ENCODE assay signal across 23 cellular contexts in genomic region chr7:101487753-101488152, GRCh38.
"Had no signal": no experiment of that assay in that cellular context is flagged by ENCODE, and none has a peak within 500 bp of the region (broad histone marks: within the 10 kb centered on the region; RNA-seq: fewer than 3 reads in every experiment).

No MANE protein-coding gene starts in this region.

- H2AFZ ChIP-seq: parathyroid adenoma had no signal

- H3K36me3 ChIP-seq: esophagus squamous epithelium, gastroesophageal sphincter, right lobe of liver, tibial artery, upper lobe of right lung, vagina had no signal

- H3K4me1 Mint-ChIP-seq: immature natural killer cell; naive thymus-derived CD4-positive, alpha-beta T cell; stimulated activated memory B cell treated with anti-CD40 and anti-IgM and Interleukin-4, amounts not matched to agents 10 μg/mL and 1 μg/mL and 100 μg/mL, for 72 hours had no signal

- H3K4me1 ChIP-seq: parathyroid adenoma, psoas muscle, tibial artery, upper lobe of right lung, vagina had no signal

- H3K9me3 ChIP-seq: esophagus squamous epithelium, gastroesophageal sphincter, psoas muscle, right lobe of liver, tibial artery, upper lobe of right lung, vagina had no signal

- H3K27me3 ChIP-seq: right lobe of liver, upper lobe of right lung, vagina had no signal

- H3K27ac ChIP-seq: esophagus squamous epithelium, gastroesophageal sphincter, parathyroid adenoma, psoas muscle, right lobe of liver, tibial artery, upper lobe of right lung, vagina had no signal

- H3K4me3 ChIP-seq: esophagus squamous epithelium, gastroesophageal sphincter, lung, psoas muscle, right lobe of liver, tibial artery, upper lobe of right lung, vagina had no signal

- H3K9ac ChIP-seq: parathyroid adenoma had no signal

- DNase-seq: effector memory CD8-positive, alpha-beta T cell; esophagus squamous epithelium; foreskin fibroblast; glutamatergic neuron; immature natural killer cell; left cardiac atrium; left ventricle myocardium superior; mesenchymal stem cell; naive thymus-derived CD4-positive, alpha-beta T cell; occipital lobe; psoas muscle; retina; stimulated activated CD4-positive, alpha-beta T cell treated with anti-CD3 and anti-CD28 coated beads, Interleukin-4, amount 100 ng/mL, for 1 hour; tibial artery; upper lobe of right lung had no signal

- H3K4me3 Mint-ChIP-seq: effector memory CD8-positive, alpha-beta T cell; immature natural killer cell; naive thymus-derived CD4-positive, alpha-beta T cell; neural crest cell; stimulated activated memory B cell treated with anti-CD40 and anti-IgM and Interleukin-4, amounts not matched to agents 10 μg/mL and 1 μg/mL and 100 μg/mL, for 72 hours; stimulated activated naive CD8-positive, alpha-beta T cell treated with anti-CD3 and anti-CD28 coated beads, Interleukin-15, Interleukin-2, amounts not matched to agents 100 ng/mL and 50 ng/mL, for 24 hours had no signal

- H3K27ac Mint-ChIP-seq: effector memory CD8-positive, alpha-beta T cell; immature natural killer cell; naive thymus-derived CD4-positive, alpha-beta T cell; stimulated activated memory B cell treated with anti-CD40 and anti-IgM and Interleukin-4, amounts not matched to agents 10 μg/mL and 1 μg/mL and 100 μg/mL, for 72 hours; stimulated activated naive CD8-positive, alpha-beta T cell treated with anti-CD3 and anti-CD28 coated beads, Interleukin-15, Interleukin-2, amounts not matched to agents 100 ng/mL and 50 ng/mL, for 24 hours had no signal

- H3K9me3 Mint-ChIP-seq: effector memory CD8-positive, alpha-beta T cell; immature natural killer cell; neural crest cell; stimulated activated memory B cell treated with anti-CD40 and anti-IgM and Interleukin-4, amounts not matched to agents 10 μg/mL and 1 μg/mL and 100 μg/mL, for 72 hours; stimulated activated naive CD8-positive, alpha-beta T cell treated with anti-CD3 and anti-CD28 coated beads, Interleukin-15, Interleukin-2, amounts not matched to agents 100 ng/mL and 50 ng/mL, for 24 hours had no signal

- H3K36me3 Mint-ChIP-seq: immature natural killer cell; naive thymus-derived CD4-positive, alpha-beta T cell; stimulated activated memory B cell treated with anti-CD40 and anti-IgM and Interleukin-4, amounts not matched to agents 10 μg/mL and 1 μg/mL and 100 μg/mL, for 72 hours had no signal
